ENCODE assay signal across 25 cellular contexts in the genomic region with DNA sequence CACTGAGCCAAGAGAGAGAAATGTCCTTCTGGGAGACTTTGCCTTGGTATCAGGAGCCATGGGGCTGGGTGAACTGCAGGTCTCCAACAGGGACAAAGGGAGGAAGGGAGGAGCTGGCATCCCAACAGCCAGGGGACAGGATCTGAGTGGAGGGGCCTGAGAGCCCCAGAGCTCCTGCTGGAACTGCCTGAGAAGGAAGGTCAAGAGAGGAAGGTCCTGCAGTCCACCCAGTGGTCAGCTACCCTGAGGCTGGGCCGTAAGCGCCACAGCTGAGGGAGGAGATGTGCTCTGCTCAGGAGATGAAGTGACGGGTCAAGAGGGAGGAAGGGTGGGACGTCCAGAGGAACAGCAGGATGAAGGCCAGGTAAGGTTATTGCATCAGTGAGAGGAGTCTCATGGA. TPM values are rescaled to one million over a fixed set of nuclear protein-coding genes. Genes with fewer than 3 reads are reported as not detected.
DNase-seq lines count a peak whose midpoint lies in the region; ATAC-seq and TF ChIP-seq lines count a peak whose summit lies in the region.
"Had no signal": no experiment of that assay in that cellular context is flagged by ENCODE, and none has a peak within 500 bp of the region (broad histone marks: within the 10 kb centered on the region; RNA-seq: fewer than 3 reads in every experiment).

No MANE protein-coding gene starts in this region.

- no peak overlapping the region for H3K4me3 Mint-ChIP-seq in activated naive CD4-positive, alpha-beta T cell treated with anti-CD3 and anti-CD28 coated beads, Interleukin-2, amount 50 U/mL, for 24 hours
- H3K4me3 Mint-ChIP-seq in endothelial cell (ENCODE audit: unreplicated experiment) (no peak overlapping the region), neural progenitor cell (no peak overlapping the region)
- H3K4me3 Mint-ChIP-seq: CD14-positive monocyte; CD4-positive, alpha-beta T cell; CD8-positive, alpha-beta memory T cell had no signal

- H3K9me3 ChIP-seq in neural progenitor cell (ENCODE audit: low read depth) (no peaks in the 10 kb centered on the region), tibial artery (no peaks in the 10 kb centered on the region)
- H3K9me3 ChIP-seq: BE2C; BLaER1 treated with 17β-estradiol and CSF1 and Interleukin-3, amounts not matched to agents 10 nM and 100 nM had no signal

- peaks cover 3% of the 10 kb centered on the region for H3F3A ChIP-seq in neural progenitor cell (ENCODE audit: low read depth)

- no peak for ATAC-seq in HG02973 (IDR thresholded peaks at IDR 0.05; ENCODE audit: unreplicated experiment)
- ATAC-seq: GM12878, HCT116 had no signal

- no peak overlapping the region for H3K4me3 ChIP-seq in neural progenitor cell
- H3K4me3 ChIP-seq in tibial artery, result no peak overlapping the region
- H3K4me3 ChIP-seq: BLaER1 treated with 17β-estradiol and CSF1 and Interleukin-3, amounts not matched to agents 10 nM and 100 nM; GM12878; GM23248 had no signal

- H3K36me3 ChIP-seq in neural progenitor cell (no peaks in the 10 kb centered on the region), tibial artery (no peaks in the 10 kb centered on the region)
- H3K36me3 ChIP-seq: BE2C; BLaER1 treated with 17β-estradiol and CSF1 and Interleukin-3, amounts not matched to agents 10 nM and 100 nM had no signal

- H3K27me3 Mint-ChIP-seq in activated naive CD4-positive, alpha-beta T cell treated with anti-CD3 and anti-CD28 coated beads, Interleukin-2, amount 50 U/mL, for 24 hours, result no peaks in the 10 kb centered on the region
- H3K27me3 Mint-ChIP-seq in endothelial cell (ENCODE audit: unreplicated experiment), result peaks cover 4% of the 10 kb centered on the region
- peaks cover 7% of the 10 kb centered on the region for H3K27me3 Mint-ChIP-seq in neural progenitor cell (ENCODE audit: insufficient read depth, low read depth)

- H3K4me2 ChIP-seq in neural progenitor cell, result no peak overlapping the region
- H3K4me2 ChIP-seq: BLaER1 treated with 17β-estradiol and CSF1 and Interleukin-3, amounts not matched to agents 10 nM and 100 nM had no signal

- no peaks in the 10 kb centered on the region for H3K27me3 ChIP-seq in neural progenitor cell
- peaks cover 0 to 3% of the 10 kb centered on the region in 2 donors for H3K27me3 ChIP-seq in tibial artery
- H3K27me3 ChIP-seq: BE2C; BLaER1 treated with 17β-estradiol and CSF1 and Interleukin-3, amounts not matched to agents 10 nM and 100 nM had no signal

- H3K79me2 ChIP-seq in neural progenitor cell (ENCODE audit: low read depth), result no peaks in the 10 kb centered on the region

- H3K4me1 ChIP-seq in neural progenitor cell (no peaks in the 10 kb centered on the region), tibial artery (no peaks in the 10 kb centered on the region)
- H3K4me1 ChIP-seq: BE2C had no signal

- no peaks in the 10 kb centered on the region for H3K36me3 Mint-ChIP-seq in activated naive CD4-positive, alpha-beta T cell treated with anti-CD3 and anti-CD28 coated beads, Interleukin-2, amount 50 U/mL, for 24 hours
- H3K36me3 Mint-ChIP-seq in endothelial cell (ENCODE audit: low read depth, unreplicated experiment) (no peaks in the 10 kb centered on the region), neural progenitor cell (no peaks in the 10 kb centered on the region)
- H3K36me3 Mint-ChIP-seq: CD14-positive monocyte; CD8-positive, alpha-beta memory T cell had no signal

- no peaks in the 10 kb centered on the region for H4K20me1 ChIP-seq in neural progenitor cell (ENCODE audit: low read depth)
- H4K20me1 ChIP-seq: BLaER1 treated with 17β-estradiol and CSF1 and Interleukin-3, amounts not matched to agents 10 nM and 100 nM had no signal

- H3K9me3 Mint-ChIP-seq in activated naive CD4-positive, alpha-beta T cell treated with anti-CD3 and anti-CD28 coated beads, Interleukin-2, amount 50 U/mL, for 24 hours, result no peaks in the 10 kb centered on the region
- H3K9me3 Mint-ChIP-seq in endothelial cell (ENCODE audit: unreplicated experiment) (no peaks in the 10 kb centered on the region), neural progenitor cell (no peaks in the 10 kb centered on the region)
- H3K9me3 Mint-ChIP-seq: CD4-positive, alpha-beta T cell; CD8-positive, alpha-beta memory T cell had no signal

- no peak for TF ChIP-seq CTCF in endothelial cell (IDR thresholded peaks at IDR 0.05; ENCODE audit: unreplicated experiment)
- TF ChIP-seq CTCF in neural progenitor cell (IDR thresholded peaks at IDR 0.05), result no peak
- no peak for TF ChIP-seq CTCF in tibial artery (IDR thresholded peaks at IDR 0.05)

- no peaks in the 10 kb centered on the region for H3K4me1 Mint-ChIP-seq in activated naive CD4-positive, alpha-beta T cell treated with anti-CD3 and anti-CD28 coated beads, Interleukin-2, amount 50 U/mL, for 24 hours
- H3K4me1 Mint-ChIP-seq in endothelial cell (ENCODE audit: unreplicated experiment) (peaks cover 25% of the 10 kb centered on the region), neural progenitor cell (no peaks in the 10 kb centered on the region)

- H2AFZ ChIP-seq in neural progenitor cell (replicated peaks), result no peak overlapping the region
- H2AFZ ChIP-seq: GM23248 had no signal

- DNase-seq in activated naive CD4-positive, alpha-beta T cell treated with anti-CD3 and anti-CD28 coated beads, Interleukin-2, amount 50 U/mL, for 16 hours, result no peak
- DNase-seq in endothelial cell (ENCODE audit: low spot score) (no peak), neural progenitor cell (ENCODE audit: low spot score) (no peak), tibial artery (peak; percentile 16 to 54), amygdala (lab: John Stamatoyannopoulos, UW) (no peak), ecto neural progenitor cell (ENCODE audit: low spot score) (no peak)
- DNase-seq: ACHN; AML-193; BE2C; CD4-positive, alpha-beta T cell; CD8-positive, alpha-beta memory T cell; DMS 273 treated with DMSO at 0.1 percent for 48 hours; DMS79; EL; GDM1; GM23248; H7 had no signal

- no peak overlapping the region for H3K9ac ChIP-seq in neural progenitor cell
- H3K9ac ChIP-seq: BLaER1 treated with 17β-estradiol and CSF1 and Interleukin-3, amounts not matched to agents 10 nM and 100 nM; GM23248 had no signal

- H3K27ac Mint-ChIP-seq in activated naive CD4-positive, alpha-beta T cell treated with anti-CD3 and anti-CD28 coated beads, Interleukin-2, amount 50 U/mL, for 24 hours, result peak overlapping the region; percentile 24
- H3K27ac Mint-ChIP-seq in endothelial cell (ENCODE audit: unreplicated experiment), result peak overlapping the region; percentile 61
- H3K27ac Mint-ChIP-seq in neural progenitor cell, result peak overlapping the region; percentile 74
- H3K27ac Mint-ChIP-seq: CD14-positive monocyte; CD4-positive, alpha-beta T cell had no signal

- intact Hi-C loops in tibial artery (cut with DNase I; ENCODE audit: low total_unique reads), result loop anchor here (5.0 to 10.0 kb wide), 2 partner anchors 192 to 469 kb away; no protein-coding TSS in a partner anchor

- H3K27ac ChIP-seq in neural progenitor cell (no peak overlapping the region), tibial artery (no peak overlapping the region)
- H3K27ac ChIP-seq: 22Rv1; BLaER1 treated with 17β-estradiol and CSF1 and Interleukin-3, amounts not matched to agents 10 nM and 100 nM; GM23248 had no signal

RNA-seq across cellular contexts. Expression of a gene that starts 7.5 kb away (rescaled TPM):
- total RNA-seq in endothelial cell (ENCODE audit: unreplicated experiment), result not detected
- total RNA-seq in neural progenitor cell (ENCODE audit: low replicate concordance), result not detected in 2 replicates
- total RNA-seq: CD4-positive, alpha-beta T cell; CD8-positive, alpha-beta memory T cell; GM12878; GM23248; H1; H7 had no signal

RNA-seq across cellular contexts. Expression of a gene that starts 8.6 kb away (rescaled TPM):
- total RNA-seq in endothelial cell (ENCODE audit: unreplicated experiment) (not detected), neural progenitor cell (ENCODE audit: low replicate concordance) (not detected in 2 replicates)
- total RNA-seq: CD4-positive, alpha-beta T cell; CD8-positive, alpha-beta memory T cell; GM12878; GM23248; H1; H7 had no signal

Comparison
In these comparisons a context has a peak if more than half of its experiments do, and no peak if none do; other contexts are left out.
1. H3K27ac Mint-ChIP-seq: peak in every context shown above with its lines; median percentile 74 in neural progenitor cell; 61 in endothelial cell; 24 in activated naive CD4-positive, alpha-beta T cell treated with anti-CD3 and anti-CD28 coated beads, Interleukin-2, amount 50 U/mL, for 24 hours.
2. DNase-seq: peak in tibial artery (2 of 2); none in activated naive CD4-positive, alpha-beta T cell treated with anti-CD3 and anti-CD28 coated beads, Interleukin-2, amount 50 U/mL, for 16 hours (single experiment), endothelial cell (single experiment), neural progenitor cell (single experiment), amygdala (0 of 56) and ecto neural progenitor cell (single experiment).